8 cellular contexts compared by ENCODE assay signal in the genomic region with DNA sequence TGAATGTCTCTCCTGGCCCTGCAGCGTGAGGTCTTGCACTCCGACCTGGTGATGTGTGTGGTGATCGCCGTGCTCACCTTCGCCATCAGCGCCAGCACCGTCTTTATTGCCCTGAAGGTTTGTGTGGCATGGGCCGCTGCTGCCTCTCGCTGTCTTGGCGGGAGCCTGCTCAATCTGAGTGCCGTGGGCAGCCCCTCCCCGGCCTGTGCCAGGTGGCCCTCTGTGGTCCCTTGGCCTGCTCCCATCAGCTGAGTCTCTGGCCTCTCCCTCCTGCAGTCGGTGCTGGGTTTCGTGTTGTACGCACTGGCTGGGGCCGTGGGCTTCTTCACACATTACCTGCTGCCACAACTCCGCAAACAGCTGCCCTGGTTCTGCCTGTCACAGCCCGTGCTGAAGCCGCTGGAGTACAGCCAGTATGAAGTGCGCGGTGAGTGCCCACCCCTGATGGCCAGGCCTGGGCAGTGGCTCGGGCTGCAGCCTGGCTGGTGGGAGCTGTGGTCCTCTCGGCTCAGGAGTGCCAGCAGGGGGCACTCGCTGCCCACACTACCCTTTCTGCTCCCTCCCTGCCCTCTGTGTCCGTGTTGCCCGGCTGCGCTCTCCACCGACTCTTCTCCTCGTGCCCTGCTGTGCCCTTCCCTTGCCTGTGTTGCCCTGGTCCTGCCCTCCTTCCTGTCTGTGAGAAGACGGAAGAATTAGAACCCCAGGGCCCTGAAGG. TPM values are rescaled to one million over a fixed set of nuclear protein-coding genes. Genes with fewer than 3 reads are reported as not detected.
DNase-seq lines count a peak whose midpoint lies in the region; ATAC-seq and TF ChIP-seq lines count a peak whose summit lies in the region.

No MANE protein-coding gene starts in this region.

- intact Hi-C loops in left lung (cut with DNase I): loop anchor here in 1 of 2 donors (10.0 kb wide), 1 partner anchor 79 kb away; no protein-coding TSS in a partner anchor

- H3K4me1 Mint-ChIP-seq in CD4-positive, CD25-positive, alpha-beta regulatory T cell: peaks cover 0 to 12% (median 7%) of the 10 kb centered on the region in 4 donors

- H3K4me3 ChIP-seq in CD4-positive, CD25-positive, alpha-beta regulatory T cell (ENCODE audit: low read depth, low read length): no peak overlapping the region
- H3K4me3 ChIP-seq in left lung: no peak overlapping the region

- peak overlapping the region in 2 of 3 donors; percentile 62 to 71 for H3K27ac Mint-ChIP-seq in CD4-positive, CD25-positive, alpha-beta regulatory T cell

- peaks cover 82% of the 10 kb centered on the region for H3K36me3 ChIP-seq in CD4-positive, CD25-positive, alpha-beta regulatory T cell (ENCODE audit: control insufficient read depth, insufficient read depth, low read length)
- H3K36me3 ChIP-seq in left lung: peaks cover 0 to 100% of the 10 kb centered on the region in 2 donors

- H3K9me3 Mint-ChIP-seq in CD4-positive, CD25-positive, alpha-beta regulatory T cell: peaks cover 0 to 2% (median 0%) of the 10 kb centered on the region in 7 donors

- peak; percentile 54 to 60 for ATAC-seq in CD4-positive, CD25-positive, alpha-beta regulatory T cell (ENCODE audit: low read depth in 2 of 2)
- ATAC-seq in left lung (peak; percentile 85), HG03378 (IDR thresholded peaks at IDR 0.05; ENCODE audit: unreplicated experiment) (no peak), GM19023 (IDR thresholded peaks at IDR 0.05; ENCODE audit: unreplicated experiment) (no peak)

- peaks cover 7% of the 10 kb centered on the region for H3K36me3 Mint-ChIP-seq in CD4-positive, CD25-positive, alpha-beta regulatory T cell

- no peaks in the 10 kb centered on the region for H3K9me3 ChIP-seq in CD4-positive, CD25-positive, alpha-beta regulatory T cell (ENCODE audit: control insufficient read depth in 2 of 2, low read length in 2 of 2)
- H3K9me3 ChIP-seq in left lung: no peaks in the 10 kb centered on the region

- peak overlapping the region in 1 of 4 donors; percentile 54 for H3K4me3 Mint-ChIP-seq in CD4-positive, CD25-positive, alpha-beta regulatory T cell

- no peaks in the 10 kb centered on the region for H3K4me1 ChIP-seq in CD4-positive, CD25-positive, alpha-beta regulatory T cell (ENCODE audit: control insufficient read depth, insufficient read depth, low read length, poor library complexity, severe bottlenecking)
- H3K4me1 ChIP-seq in left lung: peaks cover 0 to 7% of the 10 kb centered on the region in 2 donors

- peak; percentile 67 to 85 for TF ChIP-seq CTCF in left lung (IDR thresholded peaks at IDR 0.05)

- H3K27me3 Mint-ChIP-seq in CD4-positive, CD25-positive, alpha-beta regulatory T cell: no peaks in the 10 kb centered on the region

- H3K27ac ChIP-seq in CD4-positive, CD25-positive, alpha-beta regulatory T cell (ENCODE audit: insufficient read depth, low read length, poor library complexity, severe bottlenecking): no peak overlapping the region
- H3K27ac ChIP-seq in left lung (no peak overlapping the region), substantia nigra (ENCODE audit: low read depth, low read length, poor library complexity, severe bottlenecking) (no peak overlapping the region)

- no peaks in the 10 kb centered on the region for H3K27me3 ChIP-seq in CD4-positive, CD25-positive, alpha-beta regulatory T cell (ENCODE audit: control insufficient read depth, insufficient read depth, low read length)
- H3K27me3 ChIP-seq in left lung: no peaks in the 10 kb centered on the region

- DNase-seq in CD4-positive, CD25-positive, alpha-beta regulatory T cell: peak; percentile 21 to 64 (median 63)
- DNase-seq in HT1080 (ENCODE audit: low read depth) (peak; percentile 58), UCSD-AML1 (lab: John Stamatoyannopoulos, UW; ENCODE audit: unreplicated experiment) (peak; percentile 78), cerebellar cortex (ENCODE audit: low spot score) (peak; percentile 88), left lung (peak; percentile 70 to 93), substantia nigra (lab: John Stamatoyannopoulos, UW) (peak in 45 of 49 donors; percentile 16 to 85 (median 63))

RNA-seq across cellular contexts. Expression of gene PCNX3, which starts 10.2 kb away (rescaled TPM):
- 61.3 TPM for total RNA-seq in CD4-positive, CD25-positive, alpha-beta regulatory T cell
- polyA plus RNA-seq in CD4-positive, CD25-positive, alpha-beta regulatory T cell: 1 to 10 TPM; 1.9 to 2.6 (median 2.2) TPM
- total RNA-seq in HT1080 (2014; rRNA removed; shearing (Covaris generic)): 41.8 and 53.5 TPM in 2 replicates
- polyA plus RNA-seq in HT1080 (2015; cell fraction: cytosol; rRNA removed): 40.2 and 40.5 TPM in 2 replicates
- polyA plus RNA-seq in HT1080 (2015; cell fraction: nucleus; rRNA removed): 86.3 and 90.7 TPM in 2 replicates
- total RNA-seq in left lung: 10 to 100 TPM; 36.7 to 44.5 TPM

RNA-seq across cellular contexts. Expression of gene MAP3K11, which starts 11.8 kb away (rescaled TPM):
- 73.1 TPM for total RNA-seq in CD4-positive, CD25-positive, alpha-beta regulatory T cell
- 10 to 100 TPM in 2 of 4 donors, 1 to 10 TPM in 2; 8.1 to 11.6 (median 9.8) TPM for polyA plus RNA-seq in CD4-positive, CD25-positive, alpha-beta regulatory T cell
- 43.7 and 60.3 TPM in 2 replicates for total RNA-seq in HT1080 (2014; rRNA removed; shearing (Covaris generic))
- 42.9 and 47.2 TPM in 2 replicates for polyA plus RNA-seq in HT1080 (2015; cell fraction: cytosol; rRNA removed)
- 53.4 and 60.5 TPM in 2 replicates for polyA plus RNA-seq in HT1080 (2015; cell fraction: nucleus; rRNA removed)
- total RNA-seq in left lung: 100 to 1,000 TPM in 1 of 2 donors, 10 to 100 TPM in 1; 74.7 to 100 TPM

RNA-seq across cellular contexts. Expression of gene SIPA1, which starts 12.1 kb away (rescaled TPM):
- total RNA-seq in CD4-positive, CD25-positive, alpha-beta regulatory T cell: 200 TPM
- polyA plus RNA-seq in CD4-positive, CD25-positive, alpha-beta regulatory T cell: 10 to 100 TPM; 74.7 to 91.5 (median 83.1) TPM
- total RNA-seq in HT1080 (2014; rRNA removed; shearing (Covaris generic)): 19.2 and 21.7 TPM in 2 replicates
- polyA plus RNA-seq in HT1080 (2015; cell fraction: cytosol; rRNA removed): 17.3 and 17.4 TPM in 2 replicates
- polyA plus RNA-seq in HT1080 (2015; cell fraction: nucleus; rRNA removed): 26.0 and 29.1 TPM in 2 replicates
- 100 to 1,000 TPM in 1 of 2 donors, 10 to 100 TPM in 1; 77.3 to 107 TPM for total RNA-seq in left lung

RNA-seq across cellular contexts. Expression of gene KCNK7, which starts 30.2 kb away (rescaled TPM):
- 5.5 TPM for total RNA-seq in CD4-positive, CD25-positive, alpha-beta regulatory T cell
- 1 to 10 TPM in 1 of 4 donors, under 1 TPM in 2, not detected in 1; 0.19 to 1.5 (median 0.76) TPM for polyA plus RNA-seq in CD4-positive, CD25-positive, alpha-beta regulatory T cell
- total RNA-seq in HT1080 (2014; rRNA removed; shearing (Covaris generic)): not detected in 2 replicates
- polyA plus RNA-seq in HT1080 (2015; cell fraction: cytosol; rRNA removed): 0.16 TPM in 1 of 2 replicates, not detected in the other
- polyA plus RNA-seq in HT1080 (2015; cell fraction: nucleus; rRNA removed): 0.14 TPM in 1 of 2 replicates, not detected in the other
- total RNA-seq in left lung: 1 to 10 TPM in 1 of 2 donors, not detected in 1; 2.0 TPM

RNA-seq across cellular contexts. Expression of gene RELA, which starts 36.9 kb away (rescaled TPM):
- 295 TPM for total RNA-seq in CD4-positive, CD25-positive, alpha-beta regulatory T cell
- 10 to 100 TPM; 40.3 to 66.1 (median 53.3) TPM for polyA plus RNA-seq in CD4-positive, CD25-positive, alpha-beta regulatory T cell
- 31.7 and 55.4 TPM in 2 replicates for total RNA-seq in HT1080 (2014; rRNA removed; shearing (Covaris generic))
- polyA plus RNA-seq in HT1080 (2015; cell fraction: cytosol; rRNA removed): 75.7 and 85.3 TPM in 2 replicates
- 82.9 and 84.6 TPM in 2 replicates for polyA plus RNA-seq in HT1080 (2015; cell fraction: nucleus; rRNA removed)
- total RNA-seq in left lung: 10 to 100 TPM; 56.5 to 67.9 TPM

Comparison
In these comparisons a context has a peak if more than half of its experiments do, and no peak if none do; other contexts are left out.
1. ATAC-seq: peak in CD4-positive, CD25-positive, alpha-beta regulatory T cell (2 of 2) and left lung (single experiment); none in HG03378 (single experiment) and GM19023 (single experiment).
2. Peak in every context shown above with its lines, with median percentiles within 50 percentile points of each other: DNase-seq.